27 cellular contexts compared by ENCODE assay signal in the genomic region with DNA sequence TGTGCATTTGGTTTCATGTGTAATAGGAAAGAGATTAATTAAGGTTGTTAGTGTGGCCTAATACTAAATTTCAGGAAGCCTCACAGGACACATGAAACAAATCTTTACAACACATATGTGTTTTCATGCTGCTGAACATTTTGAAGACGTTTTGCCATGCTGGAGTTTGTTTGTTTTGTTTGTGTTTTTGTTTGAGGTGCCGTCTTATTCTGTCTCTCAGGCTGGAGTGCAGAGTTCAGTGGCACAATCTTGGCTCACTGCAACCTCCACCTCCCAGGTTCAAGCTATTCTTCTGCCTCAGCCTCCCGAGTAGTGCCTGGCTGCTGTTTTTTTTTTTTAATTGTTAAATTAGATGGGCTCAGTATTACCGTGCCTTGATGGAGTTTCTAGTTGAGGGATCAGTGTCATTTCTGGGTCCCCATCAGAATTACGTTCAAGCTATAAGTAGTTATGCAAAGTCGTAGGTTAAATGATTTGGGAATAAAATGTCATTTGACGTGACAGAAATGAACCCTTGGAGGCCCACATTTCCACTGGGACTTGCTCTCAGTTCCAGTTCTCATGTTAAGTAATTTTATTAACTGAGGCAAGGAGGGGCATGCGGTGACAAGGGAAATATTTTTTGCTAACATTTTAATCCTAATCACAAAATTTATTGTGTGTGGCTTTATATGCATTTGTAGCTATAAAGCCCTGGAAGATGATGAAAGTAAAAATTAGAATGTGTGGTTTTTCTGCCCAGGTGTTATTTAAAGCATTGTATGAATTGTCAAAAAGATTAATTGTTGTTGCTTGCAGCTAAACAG.
"Had no signal": no experiment of that assay in that cellular context is flagged by ENCODE, and none has a peak within 500 bp of the region (broad histone marks: within the 10 kb centered on the region; RNA-seq: fewer than 3 reads in every experiment).

No MANE protein-coding gene starts in this region.

- H3K4me1 Mint-ChIP-seq: stimulated activated naive CD8-positive, alpha-beta T cell treated with anti-CD3 and anti-CD28 coated beads, Interleukin-15, amount 100 ng/mL, for 72 hours had no signal

- H3K27ac Mint-ChIP-seq: memory B cell; natural killer cell treated with Interleukin-12 subunit alpha and Interleukin-12 subunit beta and Interleukin-15 and Interleukin-18, amount 100 ng/mL, for 72 hours; progenitor cell of endocrine pancreas had no signal

- DNase-seq: dorsolateral prefrontal cortex; effector CD4-positive, alpha-beta T cell; foreskin fibroblast; gastrocnemius medialis; head of caudate nucleus; kidney; mucosa of descending colon; naive B cell; pancreas; right lobe of liver; stimulated activated CD4-positive, alpha-beta T cell treated with anti-CD3 and anti-CD28 coated beads, Interleukin-12 subunit alpha, Interleukin-12 subunit beta, amount 100 ng/mL, for 4 hours; stimulated activated CD4-positive, alpha-beta T cell treated with anti-CD3 and anti-CD28 coated beads, Interleukin-1b, Interleukin-23, amount 100 ng/mL, for 48 hours; stimulated activated CD4-positive, alpha-beta T cell treated with anti-CD3 and anti-CD28 coated beads, Interleukin-4, amount 100 ng/mL, for 1 hour; stimulated activated CD8-positive, alpha-beta memory T cell treated with anti-CD3 and anti-CD28 coated beads, Interleukin-4, amount 100 ng/mL, for 48 hours; stimulated activated naive CD4-positive, alpha-beta T cell; stimulated activated naive CD8-positive, alpha-beta T cell treated with anti-CD3 and anti-CD28 coated beads, Interleukin-15, amount 100 ng/mL, for 72 hours; transverse colon; upper lobe of right lung; uterus had no signal

- H3K27ac ChIP-seq: dorsolateral prefrontal cortex, epithelial cell of prostate, gastrocnemius medialis, pancreas, right lobe of liver, suprapubic skin, transverse colon, upper lobe of right lung, uterus had no signal

- H3K36me3 Mint-ChIP-seq: natural killer cell treated with Interleukin-12 subunit alpha and Interleukin-12 subunit beta and Interleukin-15 and Interleukin-18, amount 100 ng/mL, for 72 hours had no signal

- H3K4me1 ChIP-seq: gastrocnemius medialis, pancreas, right lobe of liver, suprapubic skin, upper lobe of right lung, uterus had no signal

- H3K4me3 Mint-ChIP-seq: memory B cell; naive B cell; natural killer cell treated with Interleukin-12 subunit alpha and Interleukin-12 subunit beta and Interleukin-15 and Interleukin-18, amount 100 ng/mL, for 72 hours; stimulated activated naive CD8-positive, alpha-beta T cell treated with anti-CD3 and anti-CD28 coated beads, Interleukin-15, amount 100 ng/mL, for 72 hours had no signal

- H3K9me3 Mint-ChIP-seq: memory B cell; naive B cell; natural killer cell treated with Interleukin-12 subunit alpha and Interleukin-12 subunit beta and Interleukin-15 and Interleukin-18, amount 100 ng/mL, for 72 hours; stimulated activated naive CD8-positive, alpha-beta T cell treated with anti-CD3 and anti-CD28 coated beads, Interleukin-15, amount 100 ng/mL, for 72 hours had no signal

- H3K36me3 ChIP-seq: gastrocnemius medialis, pancreas, right lobe of liver, suprapubic skin, transverse colon, upper lobe of right lung, uterus had no signal

- FAIRE-seq: colon, kidney, pancreas had no signal

- H3K27me3 ChIP-seq: dorsolateral prefrontal cortex, gastrocnemius medialis, pancreas, right lobe of liver, suprapubic skin, transverse colon, upper lobe of right lung, uterus had no signal

- H3K4me3 ChIP-seq: dorsolateral prefrontal cortex, gastrocnemius medialis, lung, mucosa of descending colon, pancreas, right lobe of liver, smooth muscle cell, suprapubic skin, transverse colon, upper lobe of right lung, uterus had no signal

- H3K4me2 ChIP-seq: smooth muscle cell had no signal

- H3K27me3 Mint-ChIP-seq: memory B cell; naive B cell; natural killer cell treated with Interleukin-12 subunit alpha and Interleukin-12 subunit beta and Interleukin-15 and Interleukin-18, amount 100 ng/mL, for 72 hours; stimulated activated naive CD8-positive, alpha-beta T cell treated with anti-CD3 and anti-CD28 coated beads, Interleukin-15, amount 100 ng/mL, for 72 hours had no signal

- H3K9me3 ChIP-seq: gastrocnemius medialis, mucosa of descending colon, pancreas, right lobe of liver, suprapubic skin, transverse colon, upper lobe of right lung, uterus had no signal
